10 cellular contexts compared by ENCODE assay signal in genomic region chr6:28496099-28496779, GRCh38. TPM values are rescaled to one million over a fixed set of nuclear protein-coding genes. Genes with fewer than 3 reads are reported as not detected.
DNase-seq lines count a peak whose midpoint lies in the region; ATAC-seq, FAIRE-seq and TF ChIP-seq lines count a peak whose summit lies in the region.
"Had no signal": no experiment of that assay in that cellular context is flagged by ENCODE, and none has a peak within 500 bp of the region (broad histone marks: within the 10 kb centered on the region; RNA-seq: fewer than 3 reads in every experiment).

No MANE protein-coding gene starts in this region.

- H3K23ac ChIP-seq in mesenchymal stem cell (ENCODE audit: low read length in 2 of 2) = no peak overlapping the region

- no peak overlapping the region for H3K4me3 Mint-ChIP-seq in activated T-cell treated with anti-CD3 and anti-CD28 coated beads, Interleukin-2, amount 50 U/mL, for 72 hours

- peaks cover 7% of the 10 kb centered on the region for H3K4me1 Mint-ChIP-seq in activated T-cell treated with anti-CD3 and anti-CD28 coated beads, Interleukin-2, amount 50 U/mL, for 72 hours (ENCODE audit: low read depth)

- no peak overlapping the region for H2AFZ ChIP-seq in mesenchymal stem cell (ENCODE audit: low read depth, low read length)

- H3K9ac ChIP-seq in mesenchymal stem cell (ENCODE audit: low read length) = no peak overlapping the region

- H2AK5ac ChIP-seq in mesenchymal stem cell (ENCODE audit: low read length, severe bottlenecking) = no peak overlapping the region

- in situ Hi-C loops in G401 (cut with HindIII; ENCODE audit: low sequenced_read_pairs) = no loop called here

- no peak overlapping the region for H3K27ac Mint-ChIP-seq in activated T-cell treated with anti-CD3 and anti-CD28 coated beads, Interleukin-2, amount 50 U/mL, for 72 hours

- H3K27me3 ChIP-seq in mesenchymal stem cell (ENCODE audit: control insufficient read depth in 1 of 2, insufficient read depth in 1 of 2, low read length in 2 of 2) = peaks cover 6 to 28% of the 10 kb centered on the region in 2 experiments
- H3K27me3 ChIP-seq in lower lobe of right lung (ENCODE audit: low read depth) = peaks cover 8% of the 10 kb centered on the region

- no peak overlapping the region for H4K8ac ChIP-seq in mesenchymal stem cell (ENCODE audit: low read length)

- intact Hi-C loops in lower lobe of right lung (cut with DNase I) = no loop called here

- FAIRE-seq in H54 (lab: Jason Lieb, UNC) = no peak

- no peak overlapping the region for H3K4ac ChIP-seq in mesenchymal stem cell (ENCODE audit: low read depth in 1 of 2, low read length in 2 of 2)

- ATAC-seq in lower lobe of right lung = no peak
- ATAC-seq in activated T-cell treated with anti-CD3 and anti-CD28 coated beads, Interleukin-2, amount 50 U/mL, for 72 hours (replicated peaks in 1 of 2) = no peak

- no peak overlapping the region for H2BK15ac ChIP-seq in mesenchymal stem cell (ENCODE audit: low read depth, poor library complexity, severe bottlenecking)

- peak overlapping the region; percentile 32; the same call in 1 of the 2 replicates for H3K27ac ChIP-seq in VCaP
- H3K27ac ChIP-seq in mesenchymal stem cell (ENCODE audit: low read length, poor library complexity, severe bottlenecking) = no peak overlapping the region
- H3K27ac ChIP-seq in lower lobe of right lung = no peak overlapping the region

- no peaks in the 10 kb centered on the region for H3K36me3 Mint-ChIP-seq in activated T-cell treated with anti-CD3 and anti-CD28 coated beads, Interleukin-2, amount 50 U/mL, for 72 hours (ENCODE audit: insufficient read depth in 2 of 2)

- 46% methylated on average over 2 of the region's 2 CpGs for WGBS in mesenchymal stem cell

- H2BK120ac ChIP-seq in mesenchymal stem cell (ENCODE audit: low read depth, low read length) = no peak overlapping the region

- no peaks in the 10 kb centered on the region for H3K9me3 Mint-ChIP-seq in activated T-cell treated with anti-CD3 and anti-CD28 coated beads, Interleukin-2, amount 50 U/mL, for 72 hours

- H3K9me3 ChIP-seq in mesenchymal stem cell (ENCODE audit: control insufficient read depth, low read length) = no peaks in the 10 kb centered on the region
- H3K9me3 ChIP-seq in lower lobe of right lung = no peaks in the 10 kb centered on the region

- H3K36me3 ChIP-seq in mesenchymal stem cell (ENCODE audit: control insufficient read depth in 1 of 2, insufficient read depth in 2 of 2, low read depth in 1 of 2, low read length in 2 of 2) (no peaks in the 10 kb centered on the region), lower lobe of right lung (no peaks in the 10 kb centered on the region)

- H3K79me1 ChIP-seq in mesenchymal stem cell (replicated peaks; ENCODE audit: low read length, poor library complexity, severe bottlenecking) = no peaks in the 10 kb centered on the region

- TF ChIP-seq CTCF in VCaP (conservative IDR thresholded peaks at IDR 0.05) (peak; percentile 79), lower lobe of right lung (IDR thresholded peaks at IDR 0.05) (no peak)

- no peak overlapping the region for H3K14ac ChIP-seq in mesenchymal stem cell (ENCODE audit: low read length in 2 of 2)

- peaks cover 53% of the 10 kb centered on the region for H3K27me3 Mint-ChIP-seq in activated T-cell treated with anti-CD3 and anti-CD28 coated beads, Interleukin-2, amount 50 U/mL, for 72 hours (ENCODE audit: low read depth)

- DNase-seq in G401 (ENCODE audit: low spot score) (peak; percentile 9), M059J (ENCODE audit: low read depth) (peak; percentile 32), mesenchymal stem cell (peak; percentile 2), lower lobe of right lung (no peak), H54 (ENCODE audit: insufficient read length, low spot score) (no peak)
- DNase-seq in activated T-cell treated with anti-CD3 and anti-CD28 coated beads, Interleukin-2, amount 50 U/mL, for 72 hours = no peak
- DNase-seq: activated CD4-positive, alpha-beta T cell treated with anti-CD3 and anti-CD28 coated beads, Interleukin-2, amount 50 U/mL, for 48 hours had no signal

- no peak overlapping the region for H4K91ac ChIP-seq in mesenchymal stem cell (ENCODE audit: low read length)

- no peak overlapping the region for H3K18ac ChIP-seq in mesenchymal stem cell (ENCODE audit: low read depth in 1 of 2, low read length in 2 of 2)

- H3K4me1 ChIP-seq in mesenchymal stem cell (ENCODE audit: control insufficient read depth, insufficient read depth, low read depth, low read length) = no peaks in the 10 kb centered on the region
- H3K4me1 ChIP-seq in lower lobe of right lung = no peaks in the 10 kb centered on the region

- TF ChIP-seq POLR2A in H54 (IDR thresholded peaks at IDR 0.05; ENCODE audit: low read depth, low read length) = no peak

- H2BK12ac ChIP-seq in mesenchymal stem cell (ENCODE audit: low read length in 2 of 2) = no peak overlapping the region

- H3K4me3 ChIP-seq in mesenchymal stem cell (ENCODE audit: insufficient read depth in 1 of 2, low read depth in 1 of 2, low read length in 2 of 2) (no peak overlapping the region), lower lobe of right lung (no peak overlapping the region)

- no peak overlapping the region for H2BK5ac ChIP-seq in mesenchymal stem cell (ENCODE audit: low read depth, low read length, poor library complexity, severe bottlenecking)

- no peak overlapping the region for H3K4me2 ChIP-seq in mesenchymal stem cell (ENCODE audit: low read length, poor library complexity, severe bottlenecking)

RNA-seq across cellular contexts. Expression of gene GPX6, which starts 19.4 kb away (rescaled TPM):
- not detected in 2 replicates for total RNA-seq in G401 (2014; rRNA removed; shearing (Covaris generic))
- total RNA-seq in M059J (2014; rRNA removed; shearing (Covaris generic)) = not detected in 2 replicates
- not detected for polyA plus RNA-seq in mesenchymal stem cell (2013, experiment 1 of 2)
- polyA plus RNA-seq in mesenchymal stem cell (2013, experiment 2 of 2) = not detected
- total RNA-seq in lower lobe of right lung = not detected
- not detected for total RNA-seq in activated T-cell treated with anti-CD3 and anti-CD28 coated beads, Interleukin-2, amount 50 U/mL, for 72 hours
- total RNA-seq: fibroblast of lung, lower leg skin had no signal
- polyA plus RNA-seq: fibroblast of lung had no signal

RNA-seq across cellular contexts. Expression of gene GPX5, which starts 29.4 kb away (rescaled TPM):
- total RNA-seq in G401 (2014; rRNA removed; shearing (Covaris generic)) = not detected in 2 replicates
- not detected in 2 replicates for total RNA-seq in M059J (2014; rRNA removed; shearing (Covaris generic))
- polyA plus RNA-seq in mesenchymal stem cell (2013, experiment 1 of 2) = not detected
- polyA plus RNA-seq in mesenchymal stem cell (2013, experiment 2 of 2) = not detected
- total RNA-seq in lower lobe of right lung = not detected
- not detected for total RNA-seq in activated T-cell treated with anti-CD3 and anti-CD28 coated beads, Interleukin-2, amount 50 U/mL, for 72 hours
- total RNA-seq: fibroblast of lung, lower leg skin had no signal
- polyA plus RNA-seq: fibroblast of lung had no signal

RNA-seq across cellular contexts. Expression of gene ZSCAN23, which starts 52.9 kb away (rescaled TPM):
- 0.25 and 0.81 TPM in 2 replicates for total RNA-seq in G401 (2014; rRNA removed; shearing (Covaris generic))
- 8.2 and 16.2 TPM in 2 replicates for total RNA-seq in M059J (2014; rRNA removed; shearing (Covaris generic))
- 0.64 TPM for polyA plus RNA-seq in mesenchymal stem cell (2013, experiment 1 of 2)
- 1.0 TPM for polyA plus RNA-seq in mesenchymal stem cell (2013, experiment 2 of 2)
- total RNA-seq in lower lobe of right lung = 1.7 TPM
- 1 to 10 TPM; 2.5 to 4.3 TPM for total RNA-seq in activated T-cell treated with anti-CD3 and anti-CD28 coated beads, Interleukin-2, amount 50 U/mL, for 72 hours

Comparison
In these comparisons a context has a peak if more than half of its experiments do, and no peak if none do; other contexts are left out.
1. DNase-seq: peak in G401 (single experiment), M059J (single experiment) and mesenchymal stem cell (single experiment); none in lower lobe of right lung (single experiment), H54 (single experiment) and activated T-cell treated with anti-CD3 and anti-CD28 coated beads, Interleukin-2, amount 50 U/mL, for 72 hours (0 of 2).